In genomic region chr4:147736458-147736857, GRCh38 we compare ENCODE assay signal across 11 cellular contexts. TPM values are rescaled to one million over a fixed set of nuclear protein-coding genes. Genes with fewer than 3 reads are reported as not detected.
DNase-seq lines count a peak whose midpoint lies in the region; ATAC-seq, FAIRE-seq and TF ChIP-seq lines count a peak whose summit lies in the region.
"Had no signal": no experiment of that assay in that cellular context is flagged by ENCODE, and none has a peak within 500 bp of the region (broad histone marks: within the 10 kb centered on the region; RNA-seq: fewer than 3 reads in every experiment).

No MANE protein-coding gene starts in this region.

- WGBS in trophoblast cell (ENCODE audit: extremely low coverage, insufficient coverage, insufficient read length) = no CpG with 5 or more reads among the region's 3 CpGs

- H3K9ac ChIP-seq in trophoblast cell (ENCODE audit: low read length) = no peak overlapping the region

- H3K27me3 ChIP-seq in GM06990 (replicated peaks; ENCODE audit: control insufficient read depth, insufficient read depth, low read length) = no peaks in the 10 kb centered on the region
- H3K27me3 ChIP-seq in trophoblast cell (ENCODE audit: insufficient read depth, low read length) = no peaks in the 10 kb centered on the region

- no peak for TF ChIP-seq CTCF in GM06990 (IDR thresholded peaks at IDR 0.05; ENCODE audit: insufficient read depth, low read length, poor library complexity, severe bottlenecking)

- H2BK5ac ChIP-seq in trophoblast cell (ENCODE audit: low read depth, low read length, poor library complexity) = no peak overlapping the region

- no peak for ATAC-seq in HG03135 (IDR thresholded peaks at IDR 0.05; ENCODE audit: unreplicated experiment)
- ATAC-seq in GM19463 (IDR thresholded peaks at IDR 0.05; ENCODE audit: unreplicated experiment) = no peak
- ATAC-seq in HG02610 (IDR thresholded peaks at IDR 0.05; ENCODE audit: unreplicated experiment) = no peak

- peak; percentile 49 for FAIRE-seq in RCC 7860 (lab: Jason Lieb, UNC)
- FAIRE-seq: endometrium, TTC549 had no signal

- no peak for DNase-seq in GM06990 (ENCODE audit: extremely low read depth, insufficient read length)
- peak; percentile 62 for DNase-seq in RCC 7860 (ENCODE audit: low spot score)
- no peak for DNase-seq in epithelial cell of prostate (ENCODE audit: low read depth, low spot score)
- peak; percentile 42 to 81 for DNase-seq in trophoblast cell
- no peak for DNase-seq in NCI-H1930 (lab: John Stamatoyannopoulos, UW)
- DNase-seq: activated effector memory CD4-positive, alpha-beta T cell treated with anti-CD3 and anti-CD28 coated beads, Interleukin-2, amount 50 U/mL, for 16 hours had no signal

- H3K79me1 ChIP-seq in trophoblast cell (ENCODE audit: low read length) = peaks cover 16% of the 10 kb centered on the region

- H3K4ac ChIP-seq in trophoblast cell (ENCODE audit: low read depth, low read length) = peak overlapping the region; percentile 22

- no peaks in the 10 kb centered on the region for H3K36me3 ChIP-seq in GM06990 (ENCODE audit: control insufficient read depth, insufficient read depth, low read length)
- H3K36me3 ChIP-seq in trophoblast cell (ENCODE audit: control insufficient read depth in 1 of 2, insufficient read depth in 2 of 2, low read length in 2 of 2) = no peaks in the 10 kb centered on the region

- peak overlapping the region; percentile 79 for H3K4me3 ChIP-seq in GM06990 (replicated peaks; ENCODE audit: low read depth, low read length)
- no peak overlapping the region for H3K4me3 ChIP-seq in trophoblast cell (ENCODE audit: low read depth, low read length)

- H3K4me2 ChIP-seq in trophoblast cell (ENCODE audit: low read length) = no peak overlapping the region

- H3K14ac ChIP-seq in trophoblast cell (ENCODE audit: low read length) = no peak overlapping the region

- no peak overlapping the region for H2AK5ac ChIP-seq in trophoblast cell (ENCODE audit: low read length)

- no peak overlapping the region for H4K8ac ChIP-seq in trophoblast cell (ENCODE audit: low read depth, low read length)

- peaks cover 10 to 20% of the 10 kb centered on the region in 2 experiments for H3K4me1 ChIP-seq in trophoblast cell (ENCODE audit: control insufficient read depth in 1 of 2, insufficient read depth in 2 of 2, low read length in 2 of 2)

- no peak overlapping the region for H3K18ac ChIP-seq in trophoblast cell (ENCODE audit: low read length)

- no peak overlapping the region for H4K12ac ChIP-seq in trophoblast cell (ENCODE audit: low read depth, low read length)

- no peak overlapping the region for H2BK12ac ChIP-seq in trophoblast cell (ENCODE audit: low read length)

- no peak overlapping the region for H2AFZ ChIP-seq in trophoblast cell (ENCODE audit: insufficient read depth, low read length, poor library complexity)

- H3K23ac ChIP-seq in trophoblast cell (ENCODE audit: low read length) = no peak overlapping the region

- H3K79me2 ChIP-seq in trophoblast cell (ENCODE audit: control insufficient read depth, insufficient read depth, low read length, poor library complexity) = peaks cover 23% of the 10 kb centered on the region

- peak overlapping the region; percentile 26 for H2BK120ac ChIP-seq in trophoblast cell (ENCODE audit: insufficient read depth, low read length, poor library complexity)

- H3K9me3 ChIP-seq in trophoblast cell (ENCODE audit: insufficient read depth, low read depth, low read length) = no peaks in the 10 kb centered on the region

- no peak overlapping the region for H4K91ac ChIP-seq in trophoblast cell (ENCODE audit: low read depth, low read length)

- peak overlapping the region; percentile 55 for H3K27ac ChIP-seq in epithelial cell of prostate
- peak overlapping the region; percentile 31 for H3K27ac ChIP-seq in trophoblast cell (ENCODE audit: low read depth, low read length)

RNA-seq across cellular contexts. Expression of gene ARHGAP10, which starts 4.6 kb away (rescaled TPM):
- polyA plus RNA-seq in trophoblast cell (2013) = 18.2 and 18.7 TPM in 2 replicates

RNA-seq across cellular contexts. Expression of gene PRMT9, which starts 52.5 kb away (rescaled TPM):
- 4.2 and 4.4 TPM in 2 replicates for polyA plus RNA-seq in trophoblast cell (2013)

Comparison
In these comparisons a context has a peak if more than half of its experiments do, and no peak if none do; other contexts are left out.
1. DNase-seq: peak in RCC 7860 (single experiment) and trophoblast cell (2 of 2); none in GM06990 (single experiment), epithelial cell of prostate (single experiment) and NCI-H1930 (0 of 2).